In genomic region chr11:124143034-124143433, GRCh38 we compare ENCODE assay signal across 9 cellular contexts. TPM values are rescaled to one million over a fixed set of nuclear protein-coding genes. Genes with fewer than 3 reads are reported as not detected.
"Had no signal": no experiment of that assay in that cellular context is flagged by ENCODE, and none has a peak within 500 bp of the region (broad histone marks: within the 10 kb centered on the region; RNA-seq: fewer than 3 reads in every experiment).

No MANE protein-coding gene starts in this region.

- DNase-seq: IMR-90, KBM-7, KG1 had no signal

- H3K27me3 Mint-ChIP-seq: IgD-negative memory B cell had no signal

- H3K4me1 Mint-ChIP-seq: IgD-negative memory B cell had no signal

- H3K9ac ChIP-seq: KMS-11 had no signal

- H3K4me3 Mint-ChIP-seq: IgD-negative memory B cell had no signal

- H3K4me2 ChIP-seq: KMS-11 had no signal

- FAIRE-seq: HTR-8/SVneo had no signal

- H3K27ac ChIP-seq: HL-60, KMS-11 had no signal

RNA-seq across cellular contexts. Expression of gene OR10D3, which starts 40.1 kb away (rescaled TPM):
- total RNA-seq: HT-29, HT1080, IMR-90 had no signal
- polyA plus RNA-seq: IgD-negative memory B cell, IMR-90 had no signal
